In the genomic region with DNA sequence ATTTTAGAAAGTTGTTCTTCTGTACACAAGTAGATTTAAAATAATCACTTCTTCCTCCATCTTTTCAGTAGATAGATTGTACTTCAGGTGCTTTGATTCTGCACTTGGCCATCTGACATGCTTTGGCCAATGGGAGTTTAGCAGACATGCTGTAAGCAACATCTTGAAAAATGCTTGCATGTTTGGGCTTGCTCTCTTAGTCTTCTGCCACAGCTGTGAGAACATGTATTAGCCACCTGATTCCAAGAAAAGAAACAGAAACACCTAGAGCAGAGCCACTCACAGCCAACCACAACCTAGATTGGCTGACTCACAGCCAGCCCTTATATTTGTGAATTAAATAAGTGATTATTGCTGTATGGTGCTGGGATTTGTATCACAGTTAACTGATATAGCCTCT, we compare ENCODE assay signal across 11 cellular contexts.
A peak's percentile ranks its signal among the peaks of the same experiment; 100 is the strongest.
DNase-seq lines count a peak whose midpoint lies in the region; ATAC-seq and TF ChIP-seq lines count a peak whose summit lies in the region.
"Had no signal": no experiment of that assay in that cellular context is flagged by ENCODE, and none has a peak within 500 bp of the region (broad histone marks: within the 10 kb centered on the region; RNA-seq: fewer than 3 reads in every experiment).

No MANE protein-coding gene starts in this region.

- peaks cover 7% of the 10 kb centered on the region; the same call in 1 of the 2 replicates for H3K4me1 ChIP-seq in GM23248 (ENCODE audit: insufficient read depth)

- no peak overlapping the region for H3K9ac ChIP-seq in GM23248

- POLR2A ChIA-PET in activated CD8-positive, alpha-beta T cell treated with anti-CD3 and anti-CD28 coated beads for 36 hours (lab: Charles Lee): no interaction called here

- no peaks in the 10 kb centered on the region for H3K36me3 Mint-ChIP-seq in activated CD8-positive, alpha-beta T cell treated with anti-CD3 and anti-CD28 coated beads for 36 hours (ENCODE audit: low read depth)

- peaks cover 7% of the 10 kb centered on the region; the same call in 1 of the 2 replicates for H3F3A ChIP-seq in GM23248 (ENCODE audit: insufficient read depth)

- in situ Hi-C loops in GM23248 (cut with MboI): no loop called here

- no peak overlapping the region for H3K4me2 ChIP-seq in GM23248 (ENCODE audit: unreplicated experiment)

- no peak overlapping the region for H3K27ac Mint-ChIP-seq in activated CD8-positive, alpha-beta T cell treated with anti-CD3 and anti-CD28 coated beads for 36 hours

- peaks cover 3% of the 10 kb centered on the region for H3K27me3 Mint-ChIP-seq in activated CD8-positive, alpha-beta T cell treated with anti-CD3 and anti-CD28 coated beads for 36 hours

- no peak overlapping the region for H3K4me3 Mint-ChIP-seq in activated CD8-positive, alpha-beta T cell treated with anti-CD3 and anti-CD28 coated beads for 36 hours

- intact Hi-C loops in activated CD8-positive, alpha-beta T cell treated with anti-CD3 and anti-CD28 coated beads for 36 hours (cut with micrococcal nuclease): no loop called here

- no peaks in the 10 kb centered on the region for H4K20me1 ChIP-seq in GM23248 (ENCODE audit: insufficient read depth)

- peaks cover 2% of the 10 kb centered on the region for H3K4me1 Mint-ChIP-seq in activated CD8-positive, alpha-beta T cell treated with anti-CD3 and anti-CD28 coated beads for 36 hours (ENCODE audit: low read depth)

- no peak for TF ChIP-seq CTCF in activated CD8-positive, alpha-beta T cell treated with anti-CD3 and anti-CD28 coated beads for 36 hours (IDR thresholded peaks at IDR 0.05)

- H3K79me2 ChIP-seq in GM23248 (ENCODE audit: insufficient read depth): no peaks in the 10 kb centered on the region

- peak; percentile 44 for DNase-seq in activated CD8-positive, alpha-beta T cell treated with anti-CD3 and anti-CD28 coated beads for 36 hours
- DNase-seq in GM23248: no peak
- no peak for DNase-seq in mesenteric fat pad (ENCODE audit: low spot score)
- no peak for DNase-seq in activated gamma-delta T cell treated with Interleukin-2 at 50 U/mL for 16 hours
- no peak for DNase-seq in 8988T
- DNase-seq: Calu3, erythroblast, retina had no signal

- no peak overlapping the region for H3K27ac ChIP-seq in GM23248

- no peaks in the 10 kb centered on the region for H3K27me3 ChIP-seq in GM23248 (replicated peaks; ENCODE audit: insufficient read depth)

- CTCF ChIA-PET in activated CD8-positive, alpha-beta T cell treated with anti-CD3 and anti-CD28 coated beads for 36 hours (lab: Charles Lee): no interaction called here

- no peak overlapping the region for H3K4me3 ChIP-seq in GM23248

- peak; percentile 96 for ATAC-seq in GM18520 (IDR thresholded peaks at IDR 0.05; ENCODE audit: unreplicated experiment)
- peak; percentile 90 for ATAC-seq in GM21360 (IDR thresholded peaks at IDR 0.05; ENCODE audit: unreplicated experiment)
- peak; percentile 99 for ATAC-seq in HG03066 (IDR thresholded peaks at IDR 0.05; ENCODE audit: low read depth, unreplicated experiment)
- peak; percentile 96 for ATAC-seq in activated CD8-positive, alpha-beta T cell treated with anti-CD3 and anti-CD28 coated beads for 36 hours

- no peaks in the 10 kb centered on the region for H3K9me2 ChIP-seq in GM23248 (ENCODE audit: insufficient read depth)

- no peaks in the 10 kb centered on the region for H3K9me3 ChIP-seq in GM23248 (ENCODE audit: low read depth)

- no peak overlapping the region for H2AFZ ChIP-seq in GM23248

- no peaks in the 10 kb centered on the region for H3K9me3 Mint-ChIP-seq in activated CD8-positive, alpha-beta T cell treated with anti-CD3 and anti-CD28 coated beads for 36 hours

- no peaks in the 10 kb centered on the region for H3K36me3 ChIP-seq in GM23248 (ENCODE audit: low read depth)
